8 cellular contexts compared by ENCODE assay signal in the genomic region with DNA sequence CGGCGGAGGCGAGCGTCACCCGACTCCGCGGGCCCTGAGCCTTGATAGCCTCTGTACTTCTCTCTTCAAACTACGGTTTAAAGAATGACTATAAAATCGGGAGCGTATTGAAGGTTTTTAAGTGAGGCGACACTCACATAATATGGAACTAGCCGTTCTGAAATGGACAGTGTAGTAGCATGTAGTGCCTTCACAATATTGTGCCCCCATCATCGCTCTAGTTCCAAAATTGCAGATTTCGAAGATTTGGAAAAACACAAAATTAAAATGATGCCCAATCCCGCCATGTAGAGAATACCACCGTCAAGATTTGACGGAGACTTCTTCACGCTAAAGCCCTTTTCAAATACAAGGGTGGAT. TPM values are rescaled to one million over a fixed set of nuclear protein-coding genes. Genes with fewer than 3 reads are reported as not detected.
DNase-seq lines count a peak whose midpoint lies in the region; ATAC-seq and TF ChIP-seq lines count a peak whose summit lies in the region.

No MANE protein-coding gene starts in this region.

- H3K36me3 ChIP-seq in body of pancreas (replicated peaks in 1 of 2; ENCODE audit: insufficient read depth in 1 of 2, low read depth in 2 of 2) (peaks cover 0 to 7% of the 10 kb centered on the region in 2 donors), mesendoderm (ENCODE audit: control insufficient read depth, insufficient read depth, low read length) (no peaks in the 10 kb centered on the region)

- peak; percentile 61 for TF ChIP-seq CTCF in 22Rv1 (IDR thresholded peaks at IDR 0.05)
- TF ChIP-seq CTCF in HFF-Myc (IDR thresholded peaks at IDR 0.05; ENCODE audit: low read depth, low read length, missing control alignments), result no peak
- TF ChIP-seq CTCF in body of pancreas (IDR thresholded peaks at IDR 0.05), result peak in 1 of 7 experiments; percentile 2

- no peak overlapping the region for H4K8ac ChIP-seq in mesendoderm (ENCODE audit: low read depth, low read length)

- H3K56ac ChIP-seq in mesendoderm (ENCODE audit: low read length), result peak overlapping the region; percentile 71

- no peak overlapping the region for H2AK5ac ChIP-seq in mesendoderm (ENCODE audit: low read length)

- peaks cover 6% of the 10 kb centered on the region for H3K79me1 ChIP-seq in mesendoderm (ENCODE audit: low read length)

- intact Hi-C loops in body of pancreas (cut with DNase I), result no loop called here

- no peak overlapping the region for H2BK15ac ChIP-seq in mesendoderm (replicated peaks; ENCODE audit: low read depth)

- H2BK120ac ChIP-seq in mesendoderm (ENCODE audit: low read depth, low read length), result no peak overlapping the region

- 16 to 18% methylated on average over 17 to 18 of the region's 18 CpGs for WGBS in body of pancreas, 2 donors
- no CpG with 5 or more reads among the region's 18 CpGs for WGBS in mesendoderm (ENCODE audit: extremely low coverage, insufficient coverage, low lambda C conversion rate)

- peaks cover 4% of the 10 kb centered on the region for H3K79me2 ChIP-seq in mesendoderm (ENCODE audit: control insufficient read depth, insufficient read depth, low read length)

- peaks cover 24% of the 10 kb centered on the region for H3K4me1 ChIP-seq in body of pancreas
- H3K4me1 ChIP-seq in mesendoderm (ENCODE audit: control insufficient read depth, low read depth, low read length), result no peaks in the 10 kb centered on the region

- peak overlapping the region; percentile 13 for H3K4me2 ChIP-seq in mesendoderm (ENCODE audit: low read length)

- peak overlapping the region; percentile 35 for H3K9ac ChIP-seq in mesendoderm (ENCODE audit: low read length)

- no peak overlapping the region for H4K5ac ChIP-seq in mesendoderm (ENCODE audit: low read length)

- H3K27me3 ChIP-seq in body of pancreas (no peaks in the 10 kb centered on the region), mesendoderm (ENCODE audit: insufficient read depth, low read length, poor library complexity) (peaks cover 1% of the 10 kb centered on the region)

- H3K9me3 ChIP-seq in body of pancreas, result no peaks in the 10 kb centered on the region

- no peak for ATAC-seq in body of pancreas
- no peak for ATAC-seq in HG03135 (IDR thresholded peaks at IDR 0.05; ENCODE audit: unreplicated experiment)
- ATAC-seq in GM21526 (IDR thresholded peaks at IDR 0.05; ENCODE audit: low FRiP score, unreplicated experiment), result no peak

- H3K27ac ChIP-seq in 22Rv1 (no peak overlapping the region), body of pancreas (peak overlapping the region; percentile 77 to 87 (median 78)), mesendoderm (ENCODE audit: low read depth, low read length) (no peak overlapping the region)

- H3K18ac ChIP-seq in mesendoderm (ENCODE audit: low read length), result no peak overlapping the region

- H2BK5ac ChIP-seq in mesendoderm (ENCODE audit: low read length), result no peak overlapping the region

- peak overlapping the region; percentile 88 for H3K4me3 ChIP-seq in HFF-Myc (replicated peaks; ENCODE audit: low read depth, low read length)
- H3K4me3 ChIP-seq in body of pancreas, result peak overlapping the region in 1 of 2 donors; percentile 56
- no peak overlapping the region for H3K4me3 ChIP-seq in mesendoderm (ENCODE audit: low read length)

- DNase-seq in HFF-Myc (ENCODE audit: extremely low read depth, low read depth), result no peak
- no peak for DNase-seq in body of pancreas
- no peak for DNase-seq in mesendoderm
- DNase-seq in NCI-H1105 treated with DMSO at 0.1 percent for 48 hours (lab: John Stamatoyannopoulos, UW), result no peak
- DNase-seq in central memory CD4-positive, alpha-beta T cell, result no peak

- no peak overlapping the region for H3K4ac ChIP-seq in mesendoderm (ENCODE audit: low read depth, low read length)

- peak in 1 of 3 donors; percentile 21 for TF ChIP-seq POLR2A in body of pancreas (IDR thresholded peaks at IDR 0.05)

- H3K23ac ChIP-seq in mesendoderm (ENCODE audit: low read length), result no peak overlapping the region

RNA-seq across cellular contexts. Expression of a gene that starts 0.3 kb away (rescaled TPM):
- total RNA-seq in body of pancreas, result 10 to 100 TPM; 10.9 to 20.8 TPM
- polyA plus RNA-seq in mesendoderm (2013, experiment 1 of 2), result 18.7 TPM
- 17.5 TPM for polyA plus RNA-seq in mesendoderm (2013, experiment 2 of 2)

Comparison
In these comparisons a context has a peak if more than half of its experiments do, and no peak if none do; other contexts are left out.
1. H3K27ac ChIP-seq: peak in body of pancreas (4 of 4); none in 22Rv1 (single experiment) and mesendoderm (single experiment).